In the genomic region with DNA sequence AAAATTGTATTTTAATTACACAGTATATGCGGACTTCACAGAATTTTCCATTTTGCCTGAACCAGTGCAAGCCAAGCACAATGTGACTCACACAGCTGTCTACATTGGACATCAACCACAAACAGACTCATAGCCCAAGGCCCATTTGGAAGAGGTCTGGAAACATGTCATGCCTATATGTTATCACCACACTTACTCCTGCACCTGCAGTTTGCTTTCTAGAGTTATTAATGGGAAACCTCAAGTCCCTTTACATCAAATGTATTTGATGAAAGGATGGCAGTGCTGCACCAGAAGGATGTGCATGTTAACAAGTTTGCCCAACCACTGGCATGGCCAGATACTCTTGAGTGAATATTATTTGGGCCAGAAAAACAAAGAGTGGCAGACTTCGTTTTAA, we compare ENCODE assay signal across 31 cellular contexts.
A peak's percentile ranks its signal among the peaks of the same experiment; 100 is the strongest.
DNase-seq lines count a peak whose midpoint lies in the region; ATAC-seq, FAIRE-seq and TF ChIP-seq lines count a peak whose summit lies in the region.
"Had no signal": no experiment of that assay in that cellular context is flagged by ENCODE, and none has a peak within 500 bp of the region (broad histone marks: within the 10 kb centered on the region; RNA-seq: fewer than 3 reads in every experiment).

No MANE protein-coding gene starts in this region.

- H3K27ac ChIP-seq in SK-N-SH (ENCODE audit: low read depth in 2 of 2, low read length in 1 of 2) = peak overlapping the region in 1 of 2 experiments; percentile 34; a peak in 1 of 4 replicates
- no peak overlapping the region for H3K27ac ChIP-seq in PC-3 (ENCODE audit: low read length)
- H3K27ac ChIP-seq: Peyer's patch, SJSA1, suprapubic skin had no signal

- peak in 1 of 2 experiments; percentile 54; a peak in 1 of 4 replicates for TF ChIP-seq EP300 in SK-N-SH (IDR thresholded peaks at IDR 0.05; ENCODE audit: borderline replicate concordance in 1 of 2, low read depth in 1 of 2, low read length in 1 of 2)

- H3K27ac Mint-ChIP-seq in stimulated activated memory B cell treated with anti-CD40 and anti-IgM and Interleukin-4, amounts not matched to agents 10 μg/mL and 1 μg/mL and 100 μg/mL, for 72 hours = no peak overlapping the region
- H3K27ac Mint-ChIP-seq in glutamatergic neuron (ENCODE audit: unreplicated experiment) = no peak overlapping the region
- H3K27ac Mint-ChIP-seq: activated CD4-positive, alpha-beta T cell treated with anti-CD3 and anti-CD28 coated beads, Interleukin-2, amount 10 ng/mL, durations not matched to agents 7 days and 5 days; activated naive CD4-positive, alpha-beta T cell treated with anti-CD3 and anti-CD28 coated beads for 36 hours; activated T-cell treated with anti-CD3 and anti-CD28 coated beads, Interleukin-2, amount 50 U/mL, for 72 hours; CD8-positive, alpha-beta memory T cell; natural killer cell treated with Interleukin-12 subunit alpha and Interleukin-12 subunit beta and Interleukin-15 and Interleukin-18, amount 100 ng/mL, for 72 hours had no signal

- no peak overlapping the region for H3K4me3 ChIP-seq in SK-N-SH (ENCODE audit: low read depth in 2 of 2, low read length in 1 of 2)
- H3K4me3 ChIP-seq in PC-3 (ENCODE audit: low read length) = no peak overlapping the region
- H3K4me3 ChIP-seq in bronchial epithelial cell (ENCODE audit: low read depth, low read length) = no peak overlapping the region
- H3K4me3 ChIP-seq: MG63, Peyer's patch, SJSA1, suprapubic skin had no signal

- H3K4me1 ChIP-seq in SK-N-SH (ENCODE audit: control insufficient read depth in 1 of 2, insufficient read depth in 2 of 2, low read depth in 1 of 2, low read length in 1 of 2) (peaks cover 5 to 8% of the 10 kb centered on the region in 2 experiments; a peak in 3 of 4 replicates), PC-3 (ENCODE audit: insufficient read depth, low read length) (peaks cover 21% of the 10 kb centered on the region)
- H3K4me1 ChIP-seq: Peyer's patch, SJSA1, suprapubic skin had no signal

- no peak overlapping the region for H3K9ac ChIP-seq in SK-N-SH
- H3K9ac ChIP-seq in PC-3 (ENCODE audit: low read length) = no peak overlapping the region

- no peaks in the 10 kb centered on the region for H3K27me3 Mint-ChIP-seq in stimulated activated memory B cell treated with anti-CD40 and anti-IgM and Interleukin-4, amounts not matched to agents 10 μg/mL and 1 μg/mL and 100 μg/mL, for 72 hours
- peaks cover 1% of the 10 kb centered on the region for H3K27me3 Mint-ChIP-seq in glutamatergic neuron (ENCODE audit: unreplicated experiment)
- H3K27me3 Mint-ChIP-seq: activated CD4-positive, alpha-beta T cell treated with anti-CD3 and anti-CD28 coated beads, Interleukin-2, amount 10 ng/mL, durations not matched to agents 7 days and 5 days; CD8-positive, alpha-beta memory T cell; central memory CD8-positive, alpha-beta T cell; natural killer cell treated with Interleukin-12 subunit alpha and Interleukin-12 subunit beta and Interleukin-15 and Interleukin-18, amount 100 ng/mL, for 72 hours had no signal

- H3K79me2 ChIP-seq in SK-N-SH (ENCODE audit: insufficient read depth) = no peaks in the 10 kb centered on the region
- no peaks in the 10 kb centered on the region for H3K79me2 ChIP-seq in PC-3 (ENCODE audit: low read length)

- no peak for TF ChIP-seq RAD21 in SK-N-SH (IDR thresholded peaks at IDR 0.05; ENCODE audit: low read length)

- H3K27me3 ChIP-seq in SK-N-SH (ENCODE audit: insufficient read depth) (no peaks in the 10 kb centered on the region), PC-3 (ENCODE audit: low read length) (no peaks in the 10 kb centered on the region), bronchial epithelial cell (ENCODE audit: control insufficient read depth, insufficient read depth, low read length) (no peaks in the 10 kb centered on the region)
- H3K27me3 ChIP-seq: MG63, Peyer's patch, SJSA1, suprapubic skin had no signal

- no peak for FAIRE-seq in bronchial epithelial cell (lab: Jason Lieb, UNC)
- FAIRE-seq: endothelial cell of umbilical vein, frontal cortex, GM18507 had no signal

- POLR2A ChIA-PET in SK-N-SH (lab: Yijun Ruan, JAX) = no interaction called here
- POLR2A ChIA-PET in PC-3 (lab: Charles Lee; ENCODE audit: unreplicated experiment) = no interaction called here

- H3K9me3 ChIP-seq in SK-N-SH (no peaks in the 10 kb centered on the region), PC-3 (ENCODE audit: low read length) (no peaks in the 10 kb centered on the region)
- H3K9me3 ChIP-seq: MG63, Peyer's patch, SJSA1, suprapubic skin had no signal

- H3K9me3 Mint-ChIP-seq in stimulated activated memory B cell treated with anti-CD40 and anti-IgM and Interleukin-4, amounts not matched to agents 10 μg/mL and 1 μg/mL and 100 μg/mL, for 72 hours = peaks cover 3% of the 10 kb centered on the region
- no peaks in the 10 kb centered on the region for H3K9me3 Mint-ChIP-seq in glutamatergic neuron (ENCODE audit: unreplicated experiment)
- H3K9me3 Mint-ChIP-seq: activated CD4-positive, alpha-beta T cell treated with anti-CD3 and anti-CD28 coated beads, Interleukin-2, amount 10 ng/mL, durations not matched to agents 7 days and 5 days; natural killer cell treated with Interleukin-12 subunit alpha and Interleukin-12 subunit beta and Interleukin-15 and Interleukin-18, amount 100 ng/mL, for 72 hours had no signal

- no TSS peak for BruUV-seq in PC-3 (replicated peaks; lab: Mats Ljungman, UMichigan)

- ATAC-seq in SK-N-SH treated with all-trans-retinoic acid at 6 μM for 48 hours (no peak), PC-3 (peak; percentile 96), HG03469 (IDR thresholded peaks at IDR 0.05; ENCODE audit: unreplicated experiment) (no peak)
- peak; percentile 27 for ATAC-seq in stimulated activated memory B cell treated with anti-CD40 and anti-IgM and Interleukin-4, amounts not matched to agents 10 μg/mL and 1 μg/mL and 100 μg/mL, for 72 hours
- ATAC-seq: activated T-cell treated with anti-CD3 and anti-CD28 coated beads, Interleukin-2, amount 50 U/mL, for 72 hours; natural killer cell treated with Interleukin-12 subunit alpha and Interleukin-12 subunit beta and Interleukin-15 and Interleukin-18, amount 100 ng/mL, for 72 hours had no signal

- DNase-seq in SK-N-SH (peak; percentile 16), PC-3 (peak; percentile 80), bronchial epithelial cell (ENCODE audit: low read depth) (peak; percentile 73), NCI-H187 treated with DMSO at 0.1 percent for 48 hours (lab: John Stamatoyannopoulos, UW) (no peak), glutamatergic neuron (no peak)
- DNase-seq: 8988T; activated CD4-positive, alpha-beta T cell treated with anti-CD3 and anti-CD28 coated beads, Interleukin-2, amount 10 ng/mL, durations not matched to agents 7 days and 5 days; activated naive CD4-positive, alpha-beta T cell treated with anti-CD3 and anti-CD28 coated beads for 36 hours; activated T-cell treated with anti-CD3 and anti-CD28 coated beads, Interleukin-2, amount 50 U/mL, for 72 hours; amygdala; CD8-positive, alpha-beta memory T cell; dermis blood vessel endothelial cell; GF-D8; GOT3; hippocampal formation; MG63; NCI-H1436; NCI-H524; Peyer's patch; retina; T-helper 2 cell had no signal

- CTCF ChIA-PET in SK-N-SH (lab: Yijun Ruan, JAX) = no interaction called here
- CTCF ChIA-PET in PC-3 (lab: Charles Lee) = no interaction called here

- H3K4me2 ChIP-seq in SK-N-SH = no peak overlapping the region
- no peak overlapping the region for H3K4me2 ChIP-seq in PC-3 (ENCODE audit: low read length)

- no peaks in the 10 kb centered on the region for H3K36me3 ChIP-seq in SK-N-SH (replicated peaks in 1 of 2; ENCODE audit: control insufficient read depth in 1 of 2, insufficient read depth in 2 of 2, low read length in 1 of 2)
- H3K36me3 ChIP-seq in PC-3 (ENCODE audit: low read depth, low read length) = no peaks in the 10 kb centered on the region
- H3K36me3 ChIP-seq in bronchial epithelial cell (ENCODE audit: control insufficient read depth, insufficient read depth, low read length) = no peaks in the 10 kb centered on the region
- H3K36me3 ChIP-seq: MG63, Peyer's patch, SJSA1, suprapubic skin had no signal

- no peaks in the 10 kb centered on the region for H3K9me2 ChIP-seq in SK-N-SH
- no peaks in the 10 kb centered on the region for H3K9me2 ChIP-seq in PC-3 (replicated peaks; ENCODE audit: low read length)

- H4K20me1 ChIP-seq in SK-N-SH (ENCODE audit: insufficient read depth) = no peaks in the 10 kb centered on the region
- no peaks in the 10 kb centered on the region for H4K20me1 ChIP-seq in PC-3 (ENCODE audit: low read length)

- no peak overlapping the region for H3K4me3 Mint-ChIP-seq in stimulated activated memory B cell treated with anti-CD40 and anti-IgM and Interleukin-4, amounts not matched to agents 10 μg/mL and 1 μg/mL and 100 μg/mL, for 72 hours
- no peak overlapping the region for H3K4me3 Mint-ChIP-seq in glutamatergic neuron (ENCODE audit: unreplicated experiment)
- H3K4me3 Mint-ChIP-seq: activated CD4-positive, alpha-beta T cell treated with anti-CD3 and anti-CD28 coated beads, Interleukin-2, amount 10 ng/mL, durations not matched to agents 7 days and 5 days; activated naive CD4-positive, alpha-beta T cell treated with anti-CD3 and anti-CD28 coated beads for 36 hours; activated T-cell treated with anti-CD3 and anti-CD28 coated beads, Interleukin-2, amount 50 U/mL, for 72 hours; CD8-positive, alpha-beta memory T cell; central memory CD8-positive, alpha-beta T cell; natural killer cell treated with Interleukin-12 subunit alpha and Interleukin-12 subunit beta and Interleukin-15 and Interleukin-18, amount 100 ng/mL, for 72 hours had no signal

- no peaks in the 10 kb centered on the region for H3K36me3 Mint-ChIP-seq in stimulated activated memory B cell treated with anti-CD40 and anti-IgM and Interleukin-4, amounts not matched to agents 10 μg/mL and 1 μg/mL and 100 μg/mL, for 72 hours
- no peaks in the 10 kb centered on the region for H3K36me3 Mint-ChIP-seq in glutamatergic neuron (ENCODE audit: unreplicated experiment)
- H3K36me3 Mint-ChIP-seq: natural killer cell treated with Interleukin-12 subunit alpha and Interleukin-12 subunit beta and Interleukin-15 and Interleukin-18, amount 100 ng/mL, for 72 hours had no signal

- 94% methylated on average over 2 of the region's 2 CpGs for WGBS in SK-N-SH (ENCODE audit: low lambda C conversion rate)

- TF ChIP-seq CTCF in SK-N-SH (IDR thresholded peaks at IDR 0.05) (no peak), PC-3 (conservative IDR thresholded peaks at IDR 0.05; ENCODE audit: low read depth, low read length) (no peak), bronchial epithelial cell (IDR thresholded peaks at IDR 0.05; ENCODE audit: insufficient read depth, low read length, severe bottlenecking) (no peak), glutamatergic neuron (IDR thresholded peaks at IDR 0.05; ENCODE audit: partially characterized antibody, unreplicated experiment) (no peak)

- no peaks in the 10 kb centered on the region for H3K4me1 Mint-ChIP-seq in stimulated activated memory B cell treated with anti-CD40 and anti-IgM and Interleukin-4, amounts not matched to agents 10 μg/mL and 1 μg/mL and 100 μg/mL, for 72 hours
- no peaks in the 10 kb centered on the region for H3K4me1 Mint-ChIP-seq in glutamatergic neuron (ENCODE audit: low read depth, unreplicated experiment)
- H3K4me1 Mint-ChIP-seq: activated CD4-positive, alpha-beta T cell treated with anti-CD3 and anti-CD28 coated beads, Interleukin-2, amount 10 ng/mL, durations not matched to agents 7 days and 5 days; CD8-positive, alpha-beta memory T cell; central memory CD8-positive, alpha-beta T cell had no signal

- intact Hi-C loops in PC-3 (cut with micrococcal nuclease) = no loop called here

- H2AFZ ChIP-seq in SK-N-SH (ENCODE audit: low read depth) = no peak overlapping the region
- H2AFZ ChIP-seq in PC-3 (ENCODE audit: low read length) = no peak overlapping the region

- H3F3A ChIP-seq in SK-N-SH (replicated peaks; ENCODE audit: insufficient read depth) = peaks cover 12% of the 10 kb centered on the region
- no peaks in the 10 kb centered on the region for H3F3A ChIP-seq in PC-3 (ENCODE audit: low read length, unreplicated experiment)

Comparison
In these comparisons a context has a peak if more than half of its experiments do, and no peak if none do; other contexts are left out.
1. DNase-seq: peak in SK-N-SH (single experiment), PC-3 (single experiment) and bronchial epithelial cell (single experiment); none in NCI-H187 treated with DMSO at 0.1 percent for 48 hours (single experiment) and glutamatergic neuron (single experiment).
2. ATAC-seq: peak in PC-3 (single experiment) and stimulated activated memory B cell treated with anti-CD40 and anti-IgM and Interleukin-4, amounts not matched to agents 10 μg/mL and 1 μg/mL and 100 μg/mL, for 72 hours (single experiment); none in SK-N-SH treated with all-trans-retinoic acid at 6 μM for 48 hours (single experiment) and HG03469 (single experiment).